Comparison of ENCODE assay signal across 1 cellular context in genomic region chr10:32956365-32957197, GRCh38.
TF ChIP-seq lines count a peak whose summit lies in the region.

No MANE protein-coding gene starts in this region.

TF ChIP-seq in H1, 55 proteins besides CTCF, POLR2A, EP300 and RAD21:
- TF ChIP-seq, protein P1, sequence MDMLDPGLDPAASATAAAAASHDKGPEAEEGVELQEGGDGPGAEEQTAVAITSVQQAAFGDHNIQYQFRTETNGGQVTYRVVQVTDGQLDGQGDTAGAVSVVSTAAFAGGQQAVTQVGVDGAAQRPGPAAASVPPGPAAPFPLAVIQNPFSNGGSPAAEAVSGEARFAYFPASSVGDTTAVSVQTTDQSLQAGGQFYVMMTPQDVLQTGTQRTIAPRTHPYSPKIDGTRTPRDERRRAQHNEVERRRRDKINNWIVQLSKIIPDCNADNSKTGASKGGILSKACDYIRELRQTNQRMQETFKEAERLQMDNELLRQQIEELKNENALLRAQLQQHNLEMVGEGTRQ (IDR thresholded peaks at IDR 0.05; ENCODE audit: low read length) = no peak
- no peak for TF ChIP-seq TBP (IDR thresholded peaks at IDR 0.05; ENCODE audit: low read depth, low read length)
- no peak for TF ChIP-seq SRF (IDR thresholded peaks at IDR 0.05; ENCODE audit: low read depth, low read length)
- TF ChIP-seq CBX8 (IDR thresholded peaks at IDR 0.05; ENCODE audit: borderline replicate concordance, low read depth, low read length) = no peak
- TF ChIP-seq KDM5A (IDR thresholded peaks at IDR 0.05; ENCODE audit: low read length) = no peak
- no peak for TF ChIP-seq JUND (IDR thresholded peaks at IDR 0.05; ENCODE audit: low read length)
- no peak for TF ChIP-seq MAFK (IDR thresholded peaks at IDR 0.05; ENCODE audit: low read depth, low read length)
- no peak for TF ChIP-seq CBX5 (IDR thresholded peaks at IDR 0.05; ENCODE audit: low read depth, low read length)
- TF ChIP-seq SP4 (IDR thresholded peaks at IDR 0.05; ENCODE audit: low read length) = no peak
- no peak for TF ChIP-seq SIRT6 (IDR thresholded peaks at IDR 0.05; ENCODE audit: low read length)
- no peak for TF ChIP-seq HDAC2 (IDR thresholded peaks at IDR 0.05; ENCODE audit: borderline replicate concordance in 1 of 2, low read depth in 2 of 2, low read length in 2 of 2)
- TF ChIP-seq CREB1 (IDR thresholded peaks at IDR 0.05) = no peak
- no peak for TF ChIP-seq JUN (IDR thresholded peaks at IDR 0.05; ENCODE audit: low read depth, low read length)
- TF ChIP-seq NANOG (IDR thresholded peaks at IDR 0.05; ENCODE audit: insufficient read depth, low read depth, low read length, poor library complexity, severe bottlenecking) = no peak
- no peak for TF ChIP-seq KDM1A (IDR thresholded peaks at IDR 0.05; ENCODE audit: borderline replicate concordance, low read length)
- no peak for TF ChIP-seq BCL11A (IDR thresholded peaks at IDR 0.05; ENCODE audit: low read depth in 2 of 2, low read length in 2 of 2)
- no peak for TF ChIP-seq RFX5 (IDR thresholded peaks at IDR 0.05; ENCODE audit: borderline replicate concordance, low read depth, low read length)
- TF ChIP-seq KDM4A (IDR thresholded peaks at IDR 0.05; ENCODE audit: low read depth, low read length, severe bottlenecking) = no peak
- TF ChIP-seq FOSL1 (IDR thresholded peaks at IDR 0.05; ENCODE audit: insufficient read depth, low read depth, low read length) = no peak
- TF ChIP-seq TCF12 (IDR thresholded peaks at IDR 0.05; ENCODE audit: low read depth, low read length) = no peak
